16 cellular contexts compared by ENCODE assay signal in genomic region chr5:67475489-67475888, GRCh38.
"Had no signal": no experiment of that assay in that cellular context is flagged by ENCODE, and none has a peak within 500 bp of the region (broad histone marks: within the 10 kb centered on the region; RNA-seq: fewer than 3 reads in every experiment).

No MANE protein-coding gene starts in this region.

- H3K36me3 ChIP-seq: SJCRH30, spleen, thyroid gland had no signal

- H3K4me3 ChIP-seq: coronary artery, hepatocyte, mucosa of descending colon, SJCRH30, spleen, thyroid gland had no signal

- H3K4me2 ChIP-seq: hepatocyte had no signal

- DNase-seq: activated CD4-positive, alpha-beta T cell treated with anti-CD3 and anti-CD28 coated beads, Interleukin-2, amount 10 ng/mL, durations not matched to agents 24 days and 14 days; activated CD8-positive, alpha-beta memory T cell treated with anti-CD3 and anti-CD28 coated beads, Interleukin-2, amount 50 U/mL, for 48 hours; activated gamma-delta T cell treated with Interleukin-2 at 50 U/mL for 16 hours; activated naive CD8-positive, alpha-beta T cell treated with anti-CD3 and anti-CD28 coated beads for 36 hours; activated T-cell treated with anti-CD3 and anti-CD28 coated beads, Interleukin-2, amount 50 U/mL, for 72 hours; islet precursor cell; mucosa of descending colon; naive thymus-derived CD8-positive, alpha-beta T cell; right cardiac atrium; SJCRH30; spleen; T-helper 2 cell; thyroid gland had no signal

- H3K4me1 ChIP-seq: SJCRH30, spleen had no signal

- H2AFZ ChIP-seq: hepatocyte had no signal

- H3K27ac ChIP-seq: coronary artery, hepatocyte, SJCRH30, thyroid gland had no signal

- ATAC-seq: activated T-cell treated with anti-CD3 and anti-CD28 coated beads, Interleukin-2, amount 50 U/mL, for 72 hours; mucosa of descending colon; naive thymus-derived CD8-positive, alpha-beta T cell; right cardiac atrium; WTC11 had no signal

- H3K27me3 ChIP-seq: hepatocyte, SJCRH30, spleen, thyroid gland had no signal

- H3K79me2 ChIP-seq: hepatocyte had no signal

- H3K9me3 ChIP-seq: mucosa of descending colon, SJCRH30, spleen, thyroid gland had no signal
